ENCODE assay signal across 1 cellular context in genomic region chr2:120275617-120276400, GRCh38.
TF ChIP-seq lines count a peak whose summit lies in the region.

No MANE protein-coding gene starts in this region.

TF ChIP-seq in HepG2, 621 proteins besides CTCF, POLR2A, EP300 and RAD21 (continued from another document):
- TF ChIP-seq, protein P1, sequence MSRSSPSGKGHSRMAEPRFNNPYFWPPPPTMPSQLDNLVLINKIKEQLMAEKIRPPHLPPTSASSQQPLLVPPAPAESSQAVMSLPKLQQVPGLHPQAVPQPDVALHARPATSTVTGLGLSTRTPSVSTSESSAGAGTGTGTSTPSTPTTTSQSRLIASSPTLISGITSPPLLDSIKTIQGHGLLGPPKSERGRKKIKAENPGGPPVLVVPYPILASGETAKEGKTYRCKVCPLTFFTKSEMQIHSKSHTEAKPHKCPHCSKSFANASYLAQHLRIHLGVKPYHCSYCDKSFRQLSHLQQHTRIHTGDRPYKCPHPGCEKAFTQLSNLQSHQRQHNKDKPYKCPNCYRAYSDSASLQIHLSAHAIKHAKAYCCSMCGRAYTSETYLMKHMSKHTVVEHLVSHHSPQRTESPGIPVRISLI (CRISPR knock-in tag; IDR thresholded peaks at IDR 0.05; ENCODE audit: borderline replicate concordance) = peak; percentile 85; the same call in 1 of the 2 replicates
- TF ChIP-seq ZNF687 (CRISPR knock-in tag; IDR thresholded peaks at IDR 0.05) = peak; percentile 11; the same call in 1 of the 2 replicates
- TF ChIP-seq PAF1 (CRISPR knock-in tag; IDR thresholded peaks at IDR 0.05) = no peak
- no peak for TF ChIP-seq MYC (CRISPR knock-in tag; IDR thresholded peaks at IDR 0.05; ENCODE audit: borderline replicate concordance)
- TF ChIP-seq ZNF451 (CRISPR knock-in tag; IDR thresholded peaks at IDR 0.05) = no peak
- TF ChIP-seq SMC3 (IDR thresholded peaks at IDR 0.05; ENCODE audit: low read length) = no peak
- TF ChIP-seq ZNF644 (CRISPR knock-in tag; IDR thresholded peaks at IDR 0.05; ENCODE audit: low read depth) = peak; percentile 68; the same call in 1 of the 2 replicates
- no peak for TF ChIP-seq ADNP (CRISPR knock-in tag; IDR thresholded peaks at IDR 0.05)
- TF ChIP-seq ZFP1 (CRISPR knock-in tag; IDR thresholded peaks at IDR 0.05) = no peak
- no peak for TF ChIP-seq AGO2 (optimal IDR thresholded peaks at IDR 0.05; ENCODE audit: low read depth, low read length)
- peak; percentile 97 for TF ChIP-seq SIX4 (CRISPR knock-in tag; IDR thresholded peaks at IDR 0.05)
TF ChIP-seq in HepG2: peak in this region for 23.
